Comparison of ENCODE assay signal across 18 cellular contexts in the genomic region with DNA sequence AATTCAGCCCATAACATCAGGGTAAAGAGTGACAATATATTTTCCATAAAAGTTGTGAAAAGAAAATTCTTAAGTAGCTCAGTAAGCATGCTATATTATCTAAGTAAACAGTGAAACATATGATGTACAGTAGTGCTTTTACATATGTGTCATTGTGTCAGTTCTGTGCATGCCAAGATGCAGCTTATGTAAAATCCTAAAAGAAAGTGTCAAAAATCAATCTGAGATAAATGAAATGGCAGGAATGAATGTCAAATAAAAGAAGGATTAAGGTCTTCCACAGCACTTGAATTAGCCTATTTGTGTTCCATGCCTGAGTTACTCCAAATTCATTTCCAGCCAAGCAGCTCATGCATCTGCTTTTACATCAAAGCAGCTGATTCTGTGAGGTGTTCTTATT.
"Had no signal": no experiment of that assay in that cellular context is flagged by ENCODE, and none has a peak within 500 bp of the region (broad histone marks: within the 10 kb centered on the region; RNA-seq: fewer than 3 reads in every experiment).

No MANE protein-coding gene starts in this region.

- DNase-seq: KBM-7, MV-4-11, NCI-H1048, NCI-H1105, NCI-H1436 treated with DMSO at 0.1 percent for 48 hours, NCI-H1694, NCI-H187 treated with DMSO at 0.1 percent for 48 hours, NCI-H2029 treated with DMSO at 0.1 percent for 48 hours, NCI-H2171, NCI-H226, NCI-H510A, NCI-H524 treated with DMSO at 0.1 percent for 48 hours, NCI-H82, RPMI8226, SHP77, SK-N-SH, SW 1271, T-cell had no signal
